In genomic region chr12:53674977-53675700, GRCh38 we compare ENCODE assay signal across 8 cellular contexts. TPM values are rescaled to one million over a fixed set of nuclear protein-coding genes. Genes with fewer than 3 reads are reported as not detected.
A peak's percentile ranks its signal among the peaks of the same experiment; 100 is the strongest.
DNase-seq lines count a peak whose midpoint lies in the region; ATAC-seq, FAIRE-seq and TF ChIP-seq lines count a peak whose summit lies in the region.

No MANE protein-coding gene starts in this region.

- H3K4me3 Mint-ChIP-seq in astrocyte (ENCODE audit: unreplicated experiment), result peak overlapping the region; percentile 99

- no peak for FAIRE-seq in astrocyte (lab: Jason Lieb, UNC)

- peak overlapping the region; percentile 95 for H3K4me2 ChIP-seq in astrocyte (ENCODE audit: low read length)

- H3K27me3 Mint-ChIP-seq in astrocyte (ENCODE audit: low read depth, unreplicated experiment), result peaks cover 7% of the 10 kb centered on the region

- H3K27ac ChIP-seq in heart right ventricle (peak overlapping the region; percentile 69 to 98 (median 90)), astrocyte (ENCODE audit: low read depth, low read length) (peak overlapping the region; percentile 82), lower lobe of right lung (peak overlapping the region; percentile 91), upper lobe of right lung (peak overlapping the region; percentile 93)

- peaks cover 8% of the 10 kb centered on the region for H3K36me3 Mint-ChIP-seq in astrocyte (ENCODE audit: low read depth, unreplicated experiment)

- H3K4me1 ChIP-seq in heart right ventricle, result peaks cover 3 to 58% (median 37%) of the 10 kb centered on the region in 9 donors
- H3K4me1 ChIP-seq in astrocyte (ENCODE audit: insufficient read depth, low read length), result peaks cover 24% of the 10 kb centered on the region
- H3K4me1 ChIP-seq in lower lobe of right lung, result peaks cover 42% of the 10 kb centered on the region
- peaks cover 19% of the 10 kb centered on the region for H3K4me1 ChIP-seq in upper lobe of right lung

- H3K79me2 ChIP-seq in astrocyte (ENCODE audit: insufficient read depth, low read length), result peaks cover 33% of the 10 kb centered on the region

- DNase-seq in heart right ventricle (no peak), Right ventricle myocardium superior (no peak), astrocyte (ENCODE audit: low read depth) (no peak), lower lobe of right lung (no peak), upper lobe of right lung (no peak), NCI-H2107 (lab: John Stamatoyannopoulos, UW) (no peak), NCI-H1417 treated with DMSO at 0.1 percent for 48 hours (lab: John Stamatoyannopoulos, UW) (no peak)

- peaks cover 0 to 12% (median 0%) of the 10 kb centered on the region in 7 donors for H3K27me3 ChIP-seq in heart right ventricle
- H3K27me3 ChIP-seq in astrocyte (ENCODE audit: insufficient read depth, low read length), result no peaks in the 10 kb centered on the region
- no peaks in the 10 kb centered on the region for H3K27me3 ChIP-seq in lower lobe of right lung (ENCODE audit: low read depth)
- no peaks in the 10 kb centered on the region for H3K27me3 ChIP-seq in upper lobe of right lung

- H3K9me3 ChIP-seq in heart right ventricle (no peaks in the 10 kb centered on the region), astrocyte (ENCODE audit: insufficient read depth, low read depth, low read length) (no peaks in the 10 kb centered on the region), lower lobe of right lung (no peaks in the 10 kb centered on the region), upper lobe of right lung (no peaks in the 10 kb centered on the region)

- intact Hi-C loops in heart right ventricle (cut with DNase I) (loop anchor here in 9 of 10 donors (5.0 to 10.0 kb wide), 5 partner anchors 48 to 133 kb away; partner anchors contain the start of gene ATF7 (in 4 of the 9)), Right ventricle myocardium superior (cut with DNase I) (loop anchor here (5.0 kb wide), 2 partner anchors 48 to 133 kb away; partner anchors contain the start of gene ATF7), lower lobe of right lung (cut with DNase I) (no loop called here), upper lobe of right lung (cut with DNase I) (loop anchor here (5.0 kb wide), 1 partner anchor 128 kb away; no protein-coding TSS in a partner anchor)

- ATAC-seq in heart right ventricle, result no peak
- no peak for ATAC-seq in Right ventricle myocardium superior (ENCODE audit: poor library complexity)
- no peak for ATAC-seq in lower lobe of right lung
- no peak for ATAC-seq in upper lobe of right lung
- ATAC-seq in esophagus mucosa, result no peak

- H3K27ac Mint-ChIP-seq in astrocyte (ENCODE audit: unreplicated experiment), result peak overlapping the region; percentile 97

- H4K20me1 ChIP-seq in astrocyte (ENCODE audit: insufficient read depth, low read length), result no peaks in the 10 kb centered on the region

- H3K4me1 Mint-ChIP-seq in astrocyte (ENCODE audit: low read depth, unreplicated experiment), result peaks cover 14% of the 10 kb centered on the region

- no peaks in the 10 kb centered on the region for H3K9me3 Mint-ChIP-seq in astrocyte (ENCODE audit: unreplicated experiment)

- peak overlapping the region; percentile 93 for H2AFZ ChIP-seq in astrocyte (ENCODE audit: low read depth, low read length)

- H3K4me3 ChIP-seq in heart right ventricle, result peak overlapping the region; percentile 48 to 98 (median 72)
- peak overlapping the region; percentile 85 for H3K4me3 ChIP-seq in astrocyte (ENCODE audit: insufficient read depth, low read depth, low read length)
- H3K4me3 ChIP-seq in lower lobe of right lung, result peak overlapping the region; percentile 96
- peak overlapping the region; percentile 83 for H3K4me3 ChIP-seq in upper lobe of right lung

- peak overlapping the region; percentile 85 for H3K9ac ChIP-seq in astrocyte (ENCODE audit: low read length)

- peaks cover 0 to 43% (median 21%) of the 10 kb centered on the region in 9 donors for H3K36me3 ChIP-seq in heart right ventricle
- H3K36me3 ChIP-seq in astrocyte (ENCODE audit: insufficient read depth, low read length), result peaks cover 5% of the 10 kb centered on the region
- peaks cover 35% of the 10 kb centered on the region for H3K36me3 ChIP-seq in lower lobe of right lung
- H3K36me3 ChIP-seq in upper lobe of right lung, result peaks cover 40% of the 10 kb centered on the region

- WGBS in heart right ventricle, 2 donors, result 31 to 39% methylated on average over 8 of the region's 8 CpGs

- TF ChIP-seq CTCF in heart right ventricle (IDR thresholded peaks at IDR 0.05) (no peak), astrocyte (IDR thresholded peaks at IDR 0.05; ENCODE audit: insufficient read depth, low read depth, low read length) (no peak), lower lobe of right lung (IDR thresholded peaks at IDR 0.05) (no peak), upper lobe of right lung (IDR thresholded peaks at IDR 0.05) (no peak)

RNA-seq across cellular contexts. Expression of gene ATP5MC2, which starts 0.7 kb away (rescaled TPM):
- total RNA-seq in heart right ventricle, result 100 to 1,000 TPM; 499 to 627 (median 546) TPM
- polyA plus RNA-seq in heart right ventricle, result 100 to 1,000 TPM; 526 to 632 TPM
- 569 TPM for total RNA-seq in Right ventricle myocardium superior
- total RNA-seq in astrocyte, result 224 and 237 TPM in 2 replicates
- 264 TPM for total RNA-seq in lower lobe of right lung
- total RNA-seq in upper lobe of right lung, result 236 TPM
- total RNA-seq in esophagus mucosa, result 246 TPM

RNA-seq across cellular contexts. Expression of gene ATF7, which starts 49.0 kb away (rescaled TPM):
- total RNA-seq in heart right ventricle, result 10 to 100 TPM; 28.2 to 47.8 (median 34.4) TPM
- polyA plus RNA-seq in heart right ventricle, result 10 to 100 TPM; 12.6 to 23.0 TPM
- 29.1 TPM for total RNA-seq in Right ventricle myocardium superior
- total RNA-seq in astrocyte, result 35.1 and 38.3 TPM in 2 replicates
- total RNA-seq in lower lobe of right lung, result 61.2 TPM
- total RNA-seq in upper lobe of right lung, result 54.0 TPM
- 29.7 TPM for total RNA-seq in esophagus mucosa

RNA-seq across cellular contexts. Expression of gene CALCOCO1, which starts 52.1 kb away (rescaled TPM):
- 100 to 1,000 TPM; 183 to 264 (median 199) TPM for total RNA-seq in heart right ventricle
- 100 to 1,000 TPM; 105 to 128 TPM for polyA plus RNA-seq in heart right ventricle
- total RNA-seq in Right ventricle myocardium superior, result 179 TPM
- 85.2 and 102 TPM in 2 replicates for total RNA-seq in astrocyte
- total RNA-seq in lower lobe of right lung, result 212 TPM
- total RNA-seq in upper lobe of right lung, result 191 TPM
- 34.6 TPM for total RNA-seq in esophagus mucosa
